15 cellular contexts compared by ENCODE assay signal in genomic region chr1:101242331-101243050, GRCh38. TPM values are rescaled to one million over a fixed set of nuclear protein-coding genes. Genes with fewer than 3 reads are reported as not detected.
A peak's percentile ranks its signal among the peaks of the same experiment; 100 is the strongest.
DNase-seq lines count a peak whose midpoint lies in the region; ATAC-seq and TF ChIP-seq lines count a peak whose summit lies in the region.
"Had no signal": no experiment of that assay in that cellular context is flagged by ENCODE, and none has a peak within 500 bp of the region (broad histone marks: within the 10 kb centered on the region; RNA-seq: fewer than 3 reads in every experiment).

No MANE protein-coding gene starts in this region.

- DNase-seq in activated naive CD4-positive, alpha-beta T cell treated with anti-CD3 and anti-CD28 coated beads for 36 hours = no peak
- no peak for DNase-seq in activated naive CD4-positive, alpha-beta T cell (lab: John Stamatoyannopoulos, UW)
- no peak for DNase-seq in activated T-helper 1 cell treated with anti-CD3 and anti-CD28 coated beads, Interleukin-12 subunit alpha, Interleukin-12 subunit beta, Interleukin-2, Interleukin-4 antibody, amounts not matched to agents 30 ng/mL and 10 ng/mL and 1 ng/mL, durations not matched to agents 14 hours and 24 hours and 36 hours (ENCODE audit: low spot score)
- DNase-seq in glomerular visceral epithelial cell (ENCODE audit: extremely low spot score) = peak; percentile 26
- DNase-seq in stimulated activated effector memory CD8-positive, alpha-beta T cell treated with anti-CD3 and anti-CD28 coated beads, Interleukin-12 subunit alpha, Interleukin-12 subunit beta, amount 100 ng/mL, for 72 hours (ENCODE audit: low spot score in 2 of 2) = peak in 1 of 2 donors; percentile 44
- no peak for DNase-seq in tibial nerve (ENCODE audit: low spot score in 2 of 2)
- DNase-seq: activated CD8-positive, alpha-beta memory T cell treated with anti-CD3 and anti-CD28 coated beads, Interleukin-2, amount 50 U/mL, for 48 hours; NCI-H345; PC-9 had no signal

- 77 to 84% methylated on average over 2 of the region's 2 CpGs for WGBS in tibial nerve, 2 donors

- intact Hi-C loops in activated naive CD4-positive, alpha-beta T cell treated with anti-CD3 and anti-CD28 coated beads for 36 hours (cut with micrococcal nuclease) = no loop called here
- intact Hi-C loops in activated T-helper 1 cell treated with anti-CD3 and anti-CD28 coated beads, Interleukin-12 subunit alpha, Interleukin-12 subunit beta, Interleukin-2, Interleukin-4 antibody, amounts not matched to agents 30 ng/mL and 10 ng/mL and 1 ng/mL, durations not matched to agents 14 hours and 24 hours and 36 hours (cut with micrococcal nuclease) = no loop called here

- no peak for ATAC-seq in stimulated activated effector memory CD8-positive, alpha-beta T cell treated with anti-CD3 and anti-CD28 coated beads, Interleukin-12 subunit alpha, Interleukin-12 subunit beta, amount 100 ng/mL, for 72 hours
- ATAC-seq in GM19023 (IDR thresholded peaks at IDR 0.05; ENCODE audit: unreplicated experiment) (no peak), GM19035 (IDR thresholded peaks at IDR 0.05; ENCODE audit: unreplicated experiment) (no peak)
- ATAC-seq: HCT116 had no signal

- no peaks in the 10 kb centered on the region for H3K36me3 ChIP-seq in tibial nerve
- H3K36me3 ChIP-seq: breast epithelium had no signal

- peak overlapping the region; percentile 69 for H3K27ac Mint-ChIP-seq in activated naive CD4-positive, alpha-beta T cell treated with anti-CD3 and anti-CD28 coated beads for 36 hours
- peak overlapping the region; percentile 32 for H3K27ac Mint-ChIP-seq in activated T-helper 1 cell treated with anti-CD3 and anti-CD28 coated beads, Interleukin-12 subunit alpha, Interleukin-12 subunit beta, Interleukin-2, Interleukin-4 antibody, amounts not matched to agents 30 ng/mL and 10 ng/mL and 1 ng/mL, durations not matched to agents 14 hours and 24 hours and 36 hours
- H3K27ac Mint-ChIP-seq in stimulated activated effector memory CD8-positive, alpha-beta T cell treated with anti-CD3 and anti-CD28 coated beads, Interleukin-12 subunit alpha, Interleukin-12 subunit beta, amount 100 ng/mL, for 72 hours = peak overlapping the region; percentile 84

- CTCF ChIA-PET in activated naive CD4-positive, alpha-beta T cell treated with anti-CD3 and anti-CD28 coated beads for 36 hours (lab: Charles Lee) = no interaction called here

- H3K4me1 Mint-ChIP-seq in activated naive CD4-positive, alpha-beta T cell treated with anti-CD3 and anti-CD28 coated beads for 36 hours (ENCODE audit: low read depth) = peaks cover 55% of the 10 kb centered on the region
- peaks cover 69% of the 10 kb centered on the region for H3K4me1 Mint-ChIP-seq in activated T-helper 1 cell treated with anti-CD3 and anti-CD28 coated beads, Interleukin-12 subunit alpha, Interleukin-12 subunit beta, Interleukin-2, Interleukin-4 antibody, amounts not matched to agents 30 ng/mL and 10 ng/mL and 1 ng/mL, durations not matched to agents 14 hours and 24 hours and 36 hours (ENCODE audit: low read depth)
- H3K4me1 Mint-ChIP-seq in stimulated activated effector memory CD8-positive, alpha-beta T cell treated with anti-CD3 and anti-CD28 coated beads, Interleukin-12 subunit alpha, Interleukin-12 subunit beta, amount 100 ng/mL, for 72 hours = peaks cover 63% of the 10 kb centered on the region

- TF ChIP-seq EP300 in tibial nerve (IDR thresholded peaks at IDR 0.05) = peak in 1 of 2 donors; percentile 75

- H3K27me3 ChIP-seq in tibial nerve = no peaks in the 10 kb centered on the region

- H3K4me1 ChIP-seq in tibial nerve = peaks cover 0 to 15% (median 12%) of the 10 kb centered on the region in 4 donors

- no peak overlapping the region for H3K27ac ChIP-seq in tibial nerve
- H3K27ac ChIP-seq: epithelial cell of prostate, PC-9 had no signal

- no peak overlapping the region for H3K4me3 ChIP-seq in tibial nerve
- H3K4me3 ChIP-seq: PC-9, skin epidermis had no signal

- peaks cover 61% of the 10 kb centered on the region for H3K36me3 Mint-ChIP-seq in activated naive CD4-positive, alpha-beta T cell treated with anti-CD3 and anti-CD28 coated beads for 36 hours (ENCODE audit: low read depth)
- H3K36me3 Mint-ChIP-seq in activated T-helper 1 cell treated with anti-CD3 and anti-CD28 coated beads, Interleukin-12 subunit alpha, Interleukin-12 subunit beta, Interleukin-2, Interleukin-4 antibody, amounts not matched to agents 30 ng/mL and 10 ng/mL and 1 ng/mL, durations not matched to agents 14 hours and 24 hours and 36 hours (ENCODE audit: low read depth) = peaks cover 47% of the 10 kb centered on the region
- H3K36me3 Mint-ChIP-seq in stimulated activated effector memory CD8-positive, alpha-beta T cell treated with anti-CD3 and anti-CD28 coated beads, Interleukin-12 subunit alpha, Interleukin-12 subunit beta, amount 100 ng/mL, for 72 hours = peaks cover 74% of the 10 kb centered on the region

- no peaks in the 10 kb centered on the region for H3K9me3 ChIP-seq in tibial nerve
- H3K9me3 ChIP-seq: breast epithelium had no signal

- TF ChIP-seq POLR2A in tibial nerve (IDR thresholded peaks at IDR 0.05) = no peak

- H3K9me3 Mint-ChIP-seq in activated naive CD4-positive, alpha-beta T cell treated with anti-CD3 and anti-CD28 coated beads for 36 hours = no peaks in the 10 kb centered on the region
- H3K9me3 Mint-ChIP-seq in activated T-helper 1 cell treated with anti-CD3 and anti-CD28 coated beads, Interleukin-12 subunit alpha, Interleukin-12 subunit beta, Interleukin-2, Interleukin-4 antibody, amounts not matched to agents 30 ng/mL and 10 ng/mL and 1 ng/mL, durations not matched to agents 14 hours and 24 hours and 36 hours = no peaks in the 10 kb centered on the region
- no peaks in the 10 kb centered on the region for H3K9me3 Mint-ChIP-seq in stimulated activated effector memory CD8-positive, alpha-beta T cell treated with anti-CD3 and anti-CD28 coated beads, Interleukin-12 subunit alpha, Interleukin-12 subunit beta, amount 100 ng/mL, for 72 hours

- no peak for TF ChIP-seq CTCF in tibial nerve (IDR thresholded peaks at IDR 0.05)

- H3K27me3 Mint-ChIP-seq in activated naive CD4-positive, alpha-beta T cell treated with anti-CD3 and anti-CD28 coated beads for 36 hours (ENCODE audit: low read depth) = no peaks in the 10 kb centered on the region
- H3K27me3 Mint-ChIP-seq in activated T-helper 1 cell treated with anti-CD3 and anti-CD28 coated beads, Interleukin-12 subunit alpha, Interleukin-12 subunit beta, Interleukin-2, Interleukin-4 antibody, amounts not matched to agents 30 ng/mL and 10 ng/mL and 1 ng/mL, durations not matched to agents 14 hours and 24 hours and 36 hours (ENCODE audit: insufficient read depth) = no peaks in the 10 kb centered on the region

- H3K4me3 Mint-ChIP-seq in activated naive CD4-positive, alpha-beta T cell treated with anti-CD3 and anti-CD28 coated beads for 36 hours = peak overlapping the region; percentile 54
- H3K4me3 Mint-ChIP-seq in activated T-helper 1 cell treated with anti-CD3 and anti-CD28 coated beads, Interleukin-12 subunit alpha, Interleukin-12 subunit beta, Interleukin-2, Interleukin-4 antibody, amounts not matched to agents 30 ng/mL and 10 ng/mL and 1 ng/mL, durations not matched to agents 14 hours and 24 hours and 36 hours = peak overlapping the region; percentile 37
- peak overlapping the region; percentile 97 for H3K4me3 Mint-ChIP-seq in stimulated activated effector memory CD8-positive, alpha-beta T cell treated with anti-CD3 and anti-CD28 coated beads, Interleukin-12 subunit alpha, Interleukin-12 subunit beta, amount 100 ng/mL, for 72 hours

RNA-seq across cellular contexts. Expression of gene S1PR1, which starts 5.7 kb away (rescaled TPM):
- total RNA-seq in activated naive CD4-positive, alpha-beta T cell treated with anti-CD3 and anti-CD28 coated beads for 36 hours = 100 to 1,000 TPM; 129 to 131 TPM
- 42.5 and 42.9 TPM in 2 replicates for total RNA-seq in activated T-helper 1 cell treated with anti-CD3 and anti-CD28 coated beads, Interleukin-12 subunit alpha, Interleukin-12 subunit beta, Interleukin-2, Interleukin-4 antibody, amounts not matched to agents 30 ng/mL and 10 ng/mL and 1 ng/mL, durations not matched to agents 14 hours and 24 hours and 36 hours
- total RNA-seq in tibial nerve = 100 to 1,000 TPM in 1 of 4 donors, 10 to 100 TPM in 3; 22.2 to 101 (median 59.4) TPM

Comparison
In these comparisons a context has a peak if more than half of its experiments do, and no peak if none do; other contexts are left out.
1. H3K27ac Mint-ChIP-seq: peak in every context shown above with its lines; median percentile 84 in stimulated activated effector memory CD8-positive, alpha-beta T cell treated with anti-CD3 and anti-CD28 coated beads, Interleukin-12 subunit alpha, Interleukin-12 subunit beta, amount 100 ng/mL, for 72 hours; 69 in activated naive CD4-positive, alpha-beta T cell treated with anti-CD3 and anti-CD28 coated beads for 36 hours; 32 in activated T-helper 1 cell treated with anti-CD3 and anti-CD28 coated beads, Interleukin-12 subunit alpha, Interleukin-12 subunit beta, Interleukin-2, Interleukin-4 antibody, amounts not matched to agents 30 ng/mL and 10 ng/mL and 1 ng/mL, durations not matched to agents 14 hours and 24 hours and 36 hours.
2. H3K4me3 Mint-ChIP-seq: peak in every context shown above with its lines; median percentile 97 in stimulated activated effector memory CD8-positive, alpha-beta T cell treated with anti-CD3 and anti-CD28 coated beads, Interleukin-12 subunit alpha, Interleukin-12 subunit beta, amount 100 ng/mL, for 72 hours; 54 in activated naive CD4-positive, alpha-beta T cell treated with anti-CD3 and anti-CD28 coated beads for 36 hours; 37 in activated T-helper 1 cell treated with anti-CD3 and anti-CD28 coated beads, Interleukin-12 subunit alpha, Interleukin-12 subunit beta, Interleukin-2, Interleukin-4 antibody, amounts not matched to agents 30 ng/mL and 10 ng/mL and 1 ng/mL, durations not matched to agents 14 hours and 24 hours and 36 hours.